Comparison of ENCODE assay signal across 38 cellular contexts in the genomic region with DNA sequence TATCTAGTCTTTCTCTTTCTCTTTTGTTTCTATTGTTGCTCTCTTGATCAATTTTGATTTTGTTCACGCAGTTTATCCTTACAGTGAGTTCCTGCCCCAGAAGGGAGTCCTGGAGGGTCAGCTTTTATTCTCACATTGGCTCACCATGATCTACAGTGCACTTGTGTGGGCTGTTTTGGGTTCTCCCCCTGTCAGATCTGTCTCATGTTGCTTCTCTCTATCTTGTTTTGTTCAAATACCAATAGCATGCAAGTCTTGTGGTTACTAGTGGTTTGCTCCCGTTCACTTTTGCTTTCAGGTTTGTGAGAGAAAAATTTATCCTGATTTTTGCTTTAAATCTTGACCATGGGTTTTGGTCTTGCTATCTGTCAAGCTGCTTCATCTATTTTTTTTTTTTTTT.
"Had no signal": no experiment of that assay in that cellular context is flagged by ENCODE, and none has a peak within 500 bp of the region (broad histone marks: within the 10 kb centered on the region; RNA-seq: fewer than 3 reads in every experiment).

No MANE protein-coding gene starts in this region.

- FAIRE-seq: RCC 7860 had no signal

- H3K9me3 ChIP-seq: ascending aorta had no signal

- H3K4me2 ChIP-seq: PC-9 had no signal

- H3K36me3 ChIP-seq: ascending aorta, cardiac muscle cell had no signal

- H3K27ac ChIP-seq: ascending aorta, cardiac muscle cell, PC-9, RWPE1, VCaP had no signal

- DNase-seq: activated CD4-positive, alpha-beta memory T cell treated with anti-CD3 and anti-CD28 coated beads, Interleukin-2, amount 10 ng/mL, durations not matched to agents 7 days and 5 days; activated CD4-positive, alpha-beta T cell treated with anti-CD3 and anti-CD28 coated beads for 1 hour; activated CD4-positive, alpha-beta T cell treated with anti-CD3 and anti-CD28 coated beads for 48 hours; activated CD4-positive, CD25-positive, alpha-beta regulatory T cell; activated CD8-positive, alpha-beta memory T cell treated with anti-CD3 and anti-CD28 coated beads for 24 hours; activated CD8-positive, alpha-beta memory T cell treated with anti-CD3 and anti-CD28 coated beads, Interleukin-2, amount 10 ng/mL, durations not matched to agents 7 days and 5 days; activated CD8-positive, alpha-beta memory T cell treated with anti-CD3 and anti-CD28 coated beads, Interleukin-2, amount 50 U/mL, for 48 hours; activated effector memory CD4-positive, alpha-beta T cell treated with anti-CD3 and anti-CD28 coated beads, Interleukin-2, amount 50 U/mL, for 16 hours; activated naive CD4-positive, alpha-beta T cell; activated naive CD4-positive, alpha-beta T cell treated with anti-CD3 and anti-CD28 coated beads, Interleukin-2, amount 50 U/mL, for 16 hours; activated naive CD8-positive, alpha-beta T cell treated with anti-CD3 and anti-CD28 coated beads for 36 hours; activated T-cell treated with anti-CD3 and anti-CD28 coated beads, Interleukin-2, amount 50 U/mL, for 72 hours; amniotic stem cell; KG1; NCI-H1092 treated with DMSO at 0.1 percent for 48 hours; NCI-H1417; NCI-H146; NCI-H187; NCI-H2029 treated with DMSO at 0.1 percent for 48 hours; NCI-H2171 treated with DMSO at 0.1 percent for 48 hours; NCI-H2227 treated with DMSO at 0.1 percent for 48 hours; NCI-H446; NCI-H510A treated with DMSO at 0.1 percent for 48 hours; NCI-H69; NCI-H82; PC-9; SIG-M5; T-helper 1 cell; T-helper 2 cell; T-helper 9 cell had no signal

- H3K4me1 ChIP-seq: ascending aorta had no signal

- ATAC-seq: activated CD8-positive, alpha-beta memory T cell treated with anti-CD3 and anti-CD28 coated beads, Interleukin-2, amount 10 ng/mL, durations not matched to agents 7 days and 5 days; activated T-cell treated with anti-CD3 and anti-CD28 coated beads, Interleukin-2, amount 50 U/mL, for 72 hours; activated T-helper 17 cell treated with anti-CD3 and anti-CD28 coated beads, Interleukin-2, amount 50 U/mL, for 72 hours; Right ventricle myocardium inferior; SK-N-SH treated with all-trans-retinoic acid at 6 μM for 48 hours had no signal

- H3K4me3 ChIP-seq: ascending aorta, cardiac muscle cell, PC-9 had no signal

- H3K27me3 ChIP-seq: ascending aorta, cardiac muscle cell had no signal

- H2AFZ ChIP-seq: PC-9 had no signal
